ENCODE assay signal across 8 cellular contexts in genomic region chr17:77066726-77067409, GRCh38.
DNase-seq lines count a peak whose midpoint lies in the region; ATAC-seq and TF ChIP-seq lines count a peak whose summit lies in the region.
"Not testable (repeated sequence)": the region's sequence is repeated elsewhere in the genome, so short reads cannot be mapped to it uniquely, and the experiment has no call there.

No MANE protein-coding gene starts in this region.

- TF ChIP-seq CTCF in fibroblast of lung (conservative IDR thresholded peaks at IDR 0.05 in 1 of 2, IDR thresholded peaks at IDR 0.05 in 1 of 2; ENCODE audit: low read depth in 1 of 2, low read length in 2 of 2), result peak; percentile 90 to 94

- H3K27me3 ChIP-seq in CD8-positive, alpha-beta memory T cell (ENCODE audit: insufficient read depth, low read length, poor library complexity, severe bottlenecking), result not testable (repeated sequence)
- peaks cover 15% of the 10 kb centered on the region for H3K27me3 ChIP-seq in fibroblast of lung (ENCODE audit: control insufficient read depth, insufficient read depth, low read length)

- not testable (repeated sequence) for H2AFZ ChIP-seq in fibroblast of lung (ENCODE audit: low read length)

- H3K9ac ChIP-seq in fibroblast of lung (ENCODE audit: insufficient read depth, low read length), result not testable (repeated sequence)

- not testable (repeated sequence) for H3K36me3 ChIP-seq in CD8-positive, alpha-beta memory T cell (ENCODE audit: insufficient read depth, low read length); fibroblast of lung (ENCODE audit: control insufficient read depth, insufficient read depth, low read length)

- H3K9me3 ChIP-seq in CD8-positive, alpha-beta memory T cell (ENCODE audit: low read length); T-helper 17 cell (ENCODE audit: control insufficient read depth, low read length, poor library complexity, severe bottlenecking); fibroblast of lung (ENCODE audit: control insufficient read depth, insufficient read depth, low read depth, low read length): not testable (repeated sequence)

- H3K27me3 Mint-ChIP-seq in CD8-positive, alpha-beta memory T cell, result peaks cover 5 to 33% of the 10 kb centered on the region in 2 donors
- peaks cover 44% of the 10 kb centered on the region for H3K27me3 Mint-ChIP-seq in T-helper 17 cell
- H3K27me3 Mint-ChIP-seq in memory B cell, result not testable (repeated sequence)

- H3K4me1 Mint-ChIP-seq in CD8-positive, alpha-beta memory T cell; T-helper 17 cell; memory B cell: not testable (repeated sequence)

- not testable (repeated sequence) for H4K20me1 ChIP-seq in fibroblast of lung (ENCODE audit: control insufficient read depth, extremely low read depth, insufficient read depth, low read length)

- H3K27ac Mint-ChIP-seq in CD8-positive, alpha-beta memory T cell, result peak overlapping the region in 1 of 8 donors; percentile 83
- H3K27ac Mint-ChIP-seq in T-helper 17 cell, memory B cell: not testable (repeated sequence)

- H3K4me3 ChIP-seq in CD8-positive, alpha-beta memory T cell (ENCODE audit: low read length); fibroblast of lung (replicated peaks in 1 of 4; ENCODE audit: control extremely low read depth in 1 of 4, insufficient read depth in 1 of 4, low read depth in 3 of 4, low read length in 4 of 4): not testable (repeated sequence)

- H3K4me2 ChIP-seq in fibroblast of lung (ENCODE audit: extremely low read depth, insufficient read depth, low read length), result not testable (repeated sequence)

- not testable (repeated sequence) for H3K4me1 ChIP-seq in CD8-positive, alpha-beta memory T cell (ENCODE audit: insufficient read depth, low read length); fibroblast of lung (ENCODE audit: control insufficient read depth, extremely low read depth, insufficient read depth, low read length)

- not testable (repeated sequence) for H3K27ac ChIP-seq in CD8-positive, alpha-beta memory T cell (ENCODE audit: low read depth, low read length); fibroblast of lung (ENCODE audit: insufficient read depth, low read length)

- CTCF ChIA-PET in CD8-positive, alpha-beta memory T cell (lab: Charles Lee), result interaction anchor here (0.9 to 5.5 kb wide), 4 partner anchors 10 to 198 kb away, joined by 3 to 39 read pairs (median 19); partner anchors contain the start of gene MGAT5B
- CTCF ChIA-PET in HEK293T (lab: Yijun Ruan, JAX), result interaction anchor here (0.6 to 2.3 kb wide), 10 partner anchors 8 to 203 kb away, joined by 3 to 21 read pairs (median 4); partner anchors contain the start of gene MGAT5B

- not testable (repeated sequence) for H3K4me3 Mint-ChIP-seq in CD8-positive, alpha-beta memory T cell; T-helper 17 cell; memory B cell

- peak; percentile 14 to 74 (median 21) for DNase-seq in CD8-positive, alpha-beta memory T cell
- peak; percentile 78 for DNase-seq in HEK293T (ENCODE audit: extremely low spot score)
- peak; percentile 87 for DNase-seq in NCI-H2227 (lab: John Stamatoyannopoulos, UW; ENCODE audit: unreplicated experiment)
- peak in 2 of 3 donors; percentile 23 to 29 for DNase-seq in T-helper 17 cell
- DNase-seq in activated naive CD4-positive, alpha-beta T cell treated with anti-CD3 and anti-CD28 coated beads, Interleukin-2, amount 50 U/mL, for 16 hours, result peak; percentile 41
- peak; percentile 41 to 62 for DNase-seq in fibroblast of lung (ENCODE audit: low read depth in 2 of 2)
- peak; percentile 25 to 51 for DNase-seq in memory B cell (ENCODE audit: low spot score in 2 of 2)
- DNase-seq in stimulated activated CD8-positive, alpha-beta memory T cell treated with anti-CD3 and anti-CD28 coated beads, Interleukin-4, amount 100 ng/mL, for 48 hours, result peak; percentile 58

- peak; percentile 68 for ATAC-seq in T-helper 17 cell
- peak; percentile 78 for ATAC-seq in memory B cell (ENCODE audit: low read depth)

- POLR2A ChIA-PET in CD8-positive, alpha-beta memory T cell (lab: Charles Lee), result not testable (repeated sequence)
- POLR2A ChIA-PET in HEK293T (lab: Yijun Ruan, JAX), result interaction anchor here (0.9 kb wide), 1 partner anchor 21 kb away, joined by 3 read pairs; no protein-coding TSS in a partner anchor

- H3K79me2 ChIP-seq in fibroblast of lung (ENCODE audit: control insufficient read depth, insufficient read depth, low read length), result not testable (repeated sequence)

- not testable (repeated sequence) for H3K9me3 Mint-ChIP-seq in CD8-positive, alpha-beta memory T cell; memory B cell

- H3K36me3 Mint-ChIP-seq in CD8-positive, alpha-beta memory T cell; T-helper 17 cell (ENCODE audit: low read depth); memory B cell: not testable (repeated sequence)

Comparison
In these comparisons a context has a peak if more than half of its experiments do, and no peak if none do; other contexts are left out.
1. DNase-seq: peak in every context shown above with its lines; median percentile 87 in NCI-H2227; 78 in HEK293T; 58 in stimulated activated CD8-positive, alpha-beta memory T cell treated with anti-CD3 and anti-CD28 coated beads, Interleukin-4, amount 100 ng/mL, for 48 hours; 52 in fibroblast of lung; 41 in activated naive CD4-positive, alpha-beta T cell treated with anti-CD3 and anti-CD28 coated beads, Interleukin-2, amount 50 U/mL, for 16 hours; 38 in memory B cell; 26 in T-helper 17 cell; 21 in CD8-positive, alpha-beta memory T cell.